Comparison of ENCODE assay signal across 15 cellular contexts in genomic region chr2:10717630-10718029, GRCh38. TPM values are rescaled to one million over a fixed set of nuclear protein-coding genes. Genes with fewer than 3 reads are reported as not detected.
DNase-seq lines count a peak whose midpoint lies in the region; ATAC-seq and TF ChIP-seq lines count a peak whose summit lies in the region.
"Had no signal": no experiment of that assay in that cellular context is flagged by ENCODE, and none has a peak within 500 bp of the region (broad histone marks: within the 10 kb centered on the region; RNA-seq: fewer than 3 reads in every experiment).

No MANE protein-coding gene starts in this region.

- H3K4me3 Mint-ChIP-seq in brain (peak overlapping the region; percentile 2 to 63 (median 31)), type B pancreatic cell (no peak overlapping the region)
- H3K4me3 Mint-ChIP-seq: activated naive CD8-positive, alpha-beta T cell had no signal

- H3K4me1 Mint-ChIP-seq in brain (peaks cover 13% of the 10 kb centered on the region), type B pancreatic cell (ENCODE audit: unreplicated experiment) (peaks cover 6% of the 10 kb centered on the region)

- H3K27ac Mint-ChIP-seq in brain (peak overlapping the region in 2 of 5 experiments; percentile 11 to 52), type B pancreatic cell (no peak overlapping the region)
- H3K27ac Mint-ChIP-seq: activated naive CD8-positive, alpha-beta T cell had no signal

- H3K36me3 Mint-ChIP-seq in brain (no peaks in the 10 kb centered on the region), type B pancreatic cell (no peaks in the 10 kb centered on the region)
- H3K36me3 Mint-ChIP-seq: activated naive CD8-positive, alpha-beta T cell had no signal

- ATAC-seq in left cardiac atrium = peak; percentile 25 to 33
- no peak for ATAC-seq in Right ventricle myocardium inferior
- no peak for ATAC-seq in HG03378 (IDR thresholded peaks at IDR 0.05; ENCODE audit: unreplicated experiment)
- no peak for ATAC-seq in GM21529 (IDR thresholded peaks at IDR 0.05; ENCODE audit: unreplicated experiment)
- ATAC-seq: left colon had no signal

- DNase-seq in left cardiac atrium (no peak), Right ventricle myocardium inferior (ENCODE audit: missing footprints) (no peak), hepatic stellate cell (ENCODE audit: low spot score) (peak; percentile 59), OCI-M2 (lab: John Stamatoyannopoulos, UW; ENCODE audit: unreplicated experiment) (no peak), type B pancreatic cell (ENCODE audit: extremely low spot score, unreplicated experiment) (no peak)
- DNase-seq: activated CD4-positive, alpha-beta T cell treated with anti-CD3 and anti-CD28 coated beads, Interleukin-2, amount 50 U/mL, for 48 hours; GOT3; left colon; nucleus accumbens; transverse colon had no signal

- H3K27me3 Mint-ChIP-seq in brain (peaks cover 80% of the 10 kb centered on the region), type B pancreatic cell (peaks cover 79% of the 10 kb centered on the region)

- intact Hi-C loops in left cardiac atrium (cut with DNase I) = no loop called here
- intact Hi-C loops in Right ventricle myocardium inferior (cut with DNase I) = no loop called here

- no peak for TF ChIP-seq CTCF in brain (conservative IDR thresholded peaks at IDR 0.05)
- no peak for TF ChIP-seq CTCF in type B pancreatic cell (conservative IDR thresholded peaks at IDR 0.05)

- H3K9me3 Mint-ChIP-seq in brain (peaks cover 0 to 7% (median 0%) of the 10 kb centered on the region in 5 experiments), type B pancreatic cell (no peaks in the 10 kb centered on the region)

RNA-seq across cellular contexts. Expression of gene ATP6V1C2, which starts 3.8 kb away (rescaled TPM):
- total RNA-seq in left cardiac atrium (under 1 TPM; 0.18 to 0.47 TPM), Right ventricle myocardium inferior (1.9 TPM), type B pancreatic cell (ENCODE audit: low replicate concordance) (0.93 and 1.1 TPM in 2 replicates)
- 0.75 TPM for polyA plus RNA-seq in brain (ENCODE audit: insufficient read depth, low read depth, low replicate concordance)
- total RNA-seq: G401 had no signal

RNA-seq across cellular contexts. Expression of gene NOL10, which starts 27.9 kb away (rescaled TPM):
- total RNA-seq in left cardiac atrium (10 to 100 TPM; 13.9 to 20.0 TPM), Right ventricle myocardium inferior (17.5 TPM), type B pancreatic cell (ENCODE audit: low replicate concordance) (23.0 and 28.9 TPM in 2 replicates)
- 12.7 TPM for polyA plus RNA-seq in brain (ENCODE audit: insufficient read depth, low read depth, low replicate concordance)

Comparison
In these comparisons a context has a peak if more than half of its experiments do, and no peak if none do; other contexts are left out.
1. ATAC-seq: peak in left cardiac atrium (2 of 2); none in Right ventricle myocardium inferior (single experiment), HG03378 (single experiment) and GM21529 (single experiment).